In genomic region chr7:101077303-101078086, GRCh38 we compare ENCODE assay signal across 1 cellular context.
A peak's percentile ranks its signal among the peaks of the same experiment; 100 is the strongest.
TF ChIP-seq lines count a peak whose summit lies in the region.

No MANE protein-coding gene starts in this region.

TF ChIP-seq in K562, 482 proteins besides CTCF, POLR2A, EP300 and RAD21 (continued from another document and continues in another):
- TF ChIP-seq RERE (CRISPR knock-in tag; IDR thresholded peaks at IDR 0.05; ENCODE audit: borderline replicate concordance) (no peak), LEF1 (IDR thresholded peaks at IDR 0.05) (no peak), GATAD2B (IDR thresholded peaks at IDR 0.05; ENCODE audit: borderline replicate concordance) (no peak), SREBF1 (IDR thresholded peaks at IDR 0.05; ENCODE audit: borderline replicate concordance, low read depth, low read length) (no peak), ZNF41 (CRISPR knock-in tag; conservative IDR thresholded peaks at IDR 0.05) (no peak), TAF15 (IDR thresholded peaks at IDR 0.05; ENCODE audit: low read depth, low read length) (no peak), STAT6 (CRISPR knock-in tag; IDR thresholded peaks at IDR 0.05) (no peak), HNRNPK (IDR thresholded peaks at IDR 0.05; ENCODE audit: low read depth, low read length, poor library complexity, severe bottlenecking) (no peak), ZNF239 (CRISPR knock-in tag; IDR thresholded peaks at IDR 0.05) (no peak), RNF2 (IDR thresholded peaks at IDR 0.05) (no peak), MCM5 (IDR thresholded peaks at IDR 0.05; ENCODE audit: low read depth) (no peak), LCOR (CRISPR knock-in tag; IDR thresholded peaks at IDR 0.05) (peak; percentile 74; the same call in 1 of the 2 replicates), RB1 (IDR thresholded peaks at IDR 0.05; ENCODE audit: low read depth) (peak; percentile 70), ZBTB1 (CRISPR knock-in tag; IDR thresholded peaks at IDR 0.05; ENCODE audit: borderline replicate concordance, low read depth) (0 out of 2 replicates have a peak, but pooled peaks have one; percentile 50), JUNB (CRISPR knock-in tag; conservative IDR thresholded peaks at IDR 0.05) (no peak), SUPT5H (IDR thresholded peaks at IDR 0.05) (no peak), NKRF (IDR thresholded peaks at IDR 0.05; ENCODE audit: borderline replicate concordance) (no peak), ZNF785 (CRISPR knock-in tag; IDR thresholded peaks at IDR 0.05) (no peak), KDM2B (CRISPR knock-in tag; IDR thresholded peaks at IDR 0.05) (no peak), FOXA1 (IDR thresholded peaks at IDR 0.05; ENCODE audit: borderline replicate concordance) (no peak), TCF7 (IDR thresholded peaks at IDR 0.05; ENCODE audit: borderline replicate concordance) (no peak; the same call in 1 of the 2 replicates), MTA2 (IDR thresholded peaks at IDR 0.05; ENCODE audit: low read depth) (peak; percentile 32; the same call in 1 of the 2 replicates), ZNF3 (CRISPR knock-in tag; IDR thresholded peaks at IDR 0.05) (no peak), DDX20 (tag; IDR thresholded peaks at IDR 0.05; ENCODE audit: low read depth) (no peak), NCOA6 (IDR thresholded peaks at IDR 0.05) (no peak), FOXK1 (CRISPR knock-in tag; IDR thresholded peaks at IDR 0.05; ENCODE audit: borderline replicate concordance) (no peak), RREB1 (CRISPR knock-in tag; IDR thresholded peaks at IDR 0.05) (no peak), HNRNPL (IDR thresholded peaks at IDR 0.05; ENCODE audit: low read depth, low read length) (no peak), SMARCE1 (IDR thresholded peaks at IDR 0.05) (no peak), NCOR1 (IDR thresholded peaks at IDR 0.05) (no peak), ZNF316 (IDR thresholded peaks at IDR 0.05) (no peak), EP400 (IDR thresholded peaks at IDR 0.05) (no peak), ZC3H8 (IDR thresholded peaks at IDR 0.05) (no peak), WHSC1 (IDR thresholded peaks at IDR 0.05; ENCODE audit: low read length) (no peak), ZFX (CRISPR knock-in tag; IDR thresholded peaks at IDR 0.05) (no peak), CHD2 (IDR thresholded peaks at IDR 0.05; ENCODE audit: low read depth, low read length) (no peak; the same call in 1 of the 2 replicates), ADNP (tag; IDR thresholded peaks at IDR 0.05) (no peak), SMARCB1 (IDR thresholded peaks at IDR 0.05; ENCODE audit: insufficient read length, low read depth) (no peak), NELFE (IDR thresholded peaks at IDR 0.05; ENCODE audit: insufficient read depth, insufficient read length) (no peak)
- TF ChIP-seq, protein P1, sequence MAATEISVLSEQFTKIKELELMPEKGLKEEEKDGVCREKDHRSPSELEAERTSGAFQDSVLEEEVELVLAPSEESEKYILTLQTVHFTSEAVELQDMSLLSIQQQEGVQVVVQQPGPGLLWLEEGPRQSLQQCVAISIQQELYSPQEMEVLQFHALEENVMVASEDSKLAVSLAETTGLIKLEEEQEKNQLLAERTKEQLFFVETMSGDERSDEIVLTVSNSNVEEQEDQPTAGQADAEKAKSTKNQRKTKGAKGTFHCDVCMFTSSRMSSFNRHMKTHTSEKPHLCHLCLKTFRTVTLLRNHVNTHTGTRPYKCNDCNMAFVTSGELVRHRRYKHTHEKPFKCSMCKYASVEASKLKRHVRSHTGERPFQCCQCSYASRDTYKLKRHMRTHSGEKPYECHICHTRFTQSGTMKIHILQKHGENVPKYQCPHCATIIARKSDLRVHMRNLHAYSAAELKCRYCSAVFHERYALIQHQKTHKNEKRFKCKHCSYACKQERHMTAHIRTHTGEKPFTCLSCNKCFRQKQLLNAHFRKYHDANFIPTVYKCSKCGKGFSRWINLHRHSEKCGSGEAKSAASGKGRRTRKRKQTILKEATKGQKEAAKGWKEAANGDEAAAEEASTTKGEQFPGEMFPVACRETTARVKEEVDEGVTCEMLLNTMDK (IDR thresholded peaks at IDR 0.05; ENCODE audit: borderline replicate concordance, insufficient read depth, low read depth, low read length, poor library complexity, severe bottlenecking): peak; percentile 51
- TF ChIP-seq, protein P2, sequence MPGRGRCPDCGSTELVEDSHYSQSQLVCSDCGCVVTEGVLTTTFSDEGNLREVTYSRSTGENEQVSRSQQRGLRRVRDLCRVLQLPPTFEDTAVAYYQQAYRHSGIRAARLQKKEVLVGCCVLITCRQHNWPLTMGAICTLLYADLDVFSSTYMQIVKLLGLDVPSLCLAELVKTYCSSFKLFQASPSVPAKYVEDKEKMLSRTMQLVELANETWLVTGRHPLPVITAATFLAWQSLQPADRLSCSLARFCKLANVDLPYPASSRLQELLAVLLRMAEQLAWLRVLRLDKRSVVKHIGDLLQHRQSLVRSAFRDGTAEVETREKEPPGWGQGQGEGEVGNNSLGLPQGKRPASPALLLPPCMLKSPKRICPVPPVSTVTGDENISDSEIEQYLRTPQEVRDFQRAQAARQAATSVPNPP (IDR thresholded peaks at IDR 0.05; ENCODE audit: borderline replicate concordance, insufficient read depth, insufficient read length): no peak
- TF ChIP-seq, protein P3, sequence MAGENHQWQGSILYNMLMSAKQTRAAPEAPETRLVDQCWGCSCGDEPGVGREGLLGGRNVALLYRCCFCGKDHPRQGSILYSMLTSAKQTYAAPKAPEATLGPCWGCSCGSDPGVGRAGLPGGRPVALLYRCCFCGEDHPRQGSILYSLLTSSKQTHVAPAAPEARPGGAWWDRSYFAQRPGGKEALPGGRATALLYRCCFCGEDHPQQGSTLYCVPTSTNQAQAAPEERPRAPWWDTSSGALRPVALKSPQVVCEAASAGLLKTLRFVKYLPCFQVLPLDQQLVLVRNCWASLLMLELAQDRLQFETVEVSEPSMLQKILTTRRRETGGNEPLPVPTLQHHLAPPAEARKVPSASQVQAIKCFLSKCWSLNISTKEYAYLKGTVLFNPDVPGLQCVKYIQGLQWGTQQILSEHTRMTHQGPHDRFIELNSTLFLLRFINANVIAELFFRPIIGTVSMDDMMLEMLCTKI (IDR thresholded peaks at IDR 0.05; ENCODE audit: partially characterized antibody): no peak
